ENCODE assay signal across 8 cellular contexts in the genomic region with DNA sequence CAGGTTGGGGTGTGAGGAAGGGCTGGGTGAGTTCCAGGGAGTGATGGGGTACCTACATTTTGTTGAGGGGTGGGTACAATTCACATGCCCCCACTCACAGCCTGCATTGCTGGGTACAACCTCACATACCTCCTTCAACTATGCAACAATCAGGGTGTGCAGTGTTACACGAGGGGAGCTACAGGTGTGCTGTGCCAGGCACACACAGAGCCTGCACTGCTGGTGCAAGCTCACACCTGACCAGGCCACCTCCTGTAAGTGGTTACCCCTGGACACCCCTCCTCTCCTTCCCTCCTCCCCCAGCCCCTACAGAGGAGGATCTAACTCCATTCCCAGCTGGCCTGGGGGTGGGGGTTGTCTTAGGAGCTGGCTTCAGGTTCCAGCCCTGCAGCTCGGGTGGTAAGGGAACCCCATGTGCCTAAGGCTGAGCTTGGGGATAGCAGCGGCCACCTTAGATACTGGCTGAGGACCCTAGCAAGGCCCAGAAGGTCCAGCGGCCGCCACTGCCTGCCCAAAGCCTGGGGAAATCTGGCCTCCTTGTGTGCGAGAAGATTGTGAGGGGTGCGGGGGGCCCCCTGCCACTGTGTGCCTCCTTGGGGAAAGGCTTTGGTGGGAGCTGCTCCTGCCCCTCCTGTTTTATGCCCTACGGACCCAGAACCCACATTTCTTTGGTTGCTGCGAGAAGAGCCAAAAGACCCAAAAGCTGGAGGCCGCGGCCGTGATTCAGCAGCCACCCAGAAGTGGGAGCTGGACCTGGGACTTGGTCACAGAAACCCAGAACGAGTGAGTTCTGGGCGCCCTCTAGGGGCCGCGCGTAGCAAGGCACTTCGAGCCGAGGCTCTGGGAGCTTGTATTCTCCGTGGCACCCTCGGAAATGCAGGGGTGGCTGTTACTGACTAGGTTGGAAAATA. TPM values are rescaled to one million over a fixed set of nuclear protein-coding genes. Genes with fewer than 3 reads are reported as not detected.
DNase-seq lines count a peak whose midpoint lies in the region; ATAC-seq and TF ChIP-seq lines count a peak whose summit lies in the region.

No MANE protein-coding gene starts in this region.

- DNase-seq in DMS 273 treated with DMSO at 0.1 percent for 48 hours (lab: John Stamatoyannopoulos, UW) = peak; percentile 19
- DNase-seq in HFFc6 = peak; percentile 72
- peak; percentile 68 for DNase-seq in NCI-H2171 treated with DMSO at 0.1 percent for 48 hours (lab: John Stamatoyannopoulos, UW)
- DNase-seq in brain pericyte (ENCODE audit: low read depth, low spot score) = peak; percentile 29
- DNase-seq in islet precursor cell = peak; percentile 92
- DNase-seq in stimulated activated CD4-positive, alpha-beta T cell treated with anti-CD3 and anti-CD28 coated beads, Interleukin-15, amount 100 ng/mL, for 48 hours (ENCODE audit: low read depth in 2 of 2) = peak; percentile 60 to 80

- H3K36me3 Mint-ChIP-seq in HFFc6 (ENCODE audit: low read depth) = no peaks in the 10 kb centered on the region

- H3K4me3 ChIP-seq in WI38 (ENCODE audit: low read depth, low read length) = no peak overlapping the region

- peak; percentile 98 for TF ChIP-seq CTCF in HFFc6 (IDR thresholded peaks at IDR 0.05)
- peak; percentile 97 for TF ChIP-seq CTCF in WI38 (IDR thresholded peaks at IDR 0.05; ENCODE audit: low read depth, low read length)

- H3K27me3 Mint-ChIP-seq in HFFc6 (ENCODE audit: insufficient read depth) = peaks cover 76% of the 10 kb centered on the region

- H3K9me3 Mint-ChIP-seq in HFFc6 = no peaks in the 10 kb centered on the region

- no peak for ATAC-seq in HG03565 (IDR thresholded peaks at IDR 0.05; ENCODE audit: unreplicated experiment)

- H3K4me1 Mint-ChIP-seq in HFFc6 (ENCODE audit: low read depth) = peaks cover 17% of the 10 kb centered on the region

- peak overlapping the region; percentile 60; the same call in 1 of the 2 replicates for H3K4me3 Mint-ChIP-seq in HFFc6

- H3K27ac Mint-ChIP-seq in HFFc6 = no peak overlapping the region

RNA-seq across cellular contexts. Expression of a gene that starts 10.8 kb away (rescaled TPM):
- not detected for total RNA-seq in HFFc6 (2021; fragmentation: NEBNext Ultra II Directional; extraction: Animal tissue kit (Norgen Biotek cat#: 25700))

Comparison
In these comparisons a context has a peak if more than half of its experiments do, and no peak if none do; other contexts are left out.
1. DNase-seq: peak in every context shown above with its lines; median percentile 92 in islet precursor cell; 72 in HFFc6; 70 in stimulated activated CD4-positive, alpha-beta T cell treated with anti-CD3 and anti-CD28 coated beads, Interleukin-15, amount 100 ng/mL, for 48 hours; 68 in NCI-H2171 treated with DMSO at 0.1 percent for 48 hours; 29 in brain pericyte; 19 in DMS 273 treated with DMSO at 0.1 percent for 48 hours.